14 cellular contexts compared by ENCODE assay signal in genomic region chr4:61540944-61541343, GRCh38.
A peak's percentile ranks its signal among the peaks of the same experiment; 100 is the strongest.
DNase-seq lines count a peak whose midpoint lies in the region; ATAC-seq, FAIRE-seq and TF ChIP-seq lines count a peak whose summit lies in the region.
"Had no signal": no experiment of that assay in that cellular context is flagged by ENCODE, and none has a peak within 500 bp of the region (broad histone marks: within the 10 kb centered on the region; RNA-seq: fewer than 3 reads in every experiment).

No MANE protein-coding gene starts in this region.

- H3K27me3 ChIP-seq in GM12878 (replicated peaks in 1 of 2; ENCODE audit: control insufficient read depth in 2 of 2, insufficient read depth in 2 of 2, low read length in 1 of 2) (no peaks in the 10 kb centered on the region), stomach (no peaks in the 10 kb centered on the region)

- in situ Hi-C loops in GM12878 (cut with MboI): no loop called here

- TF ChIP-seq EP300 in GM12878 (IDR thresholded peaks at IDR 0.05; ENCODE audit: borderline replicate concordance in 1 of 2, control insufficient read depth in 1 of 2, low read depth in 2 of 2, low read length in 2 of 2) (no peak), stomach (IDR thresholded peaks at IDR 0.05) (no peak)

- CTCF ChIA-PET in GM12878 (lab: Yijun Ruan, JAX): interaction anchor here (1.1 to 1.9 kb wide), 5 partner anchors 8 to 735 kb away, joined by 3 to 7 read pairs (median 4); no protein-coding TSS in a partner anchor

- H3K4me1 ChIP-seq in GM12878 (ENCODE audit: control insufficient read depth, insufficient read depth, low read length) (no peaks in the 10 kb centered on the region), stomach (peaks cover 0 to 5% (median 0%) of the 10 kb centered on the region in 4 donors)

- H3K27ac ChIP-seq in GM12878 (ENCODE audit: control insufficient read depth, insufficient read depth): no peak overlapping the region
- no peak overlapping the region for H3K27ac ChIP-seq in stomach

- no peak overlapping the region for H3K9ac ChIP-seq in GM12878 (ENCODE audit: control insufficient read depth, insufficient read depth, low read length)

- H2AFZ ChIP-seq in GM12878 (ENCODE audit: control insufficient read depth, low read depth, low read length): no peak overlapping the region

- intact Hi-C loops in Right ventricle myocardium superior (cut with DNase I): no loop called here
- intact Hi-C loops in cardiac septum (cut with DNase I): loop anchor here (10.0 kb wide), 3 partner anchors 204 to 594 kb away; partner anchors contain the start of gene ADGRL3
- intact Hi-C loops in GM12878 (cut with micrococcal nuclease; ENCODE audit: unreplicated experiment): no loop called here
- intact Hi-C loops in stomach (cut with DNase I; ENCODE audit: low total_unique reads): no loop called here

- H3K9me3 ChIP-seq in GM12878 (replicated peaks; ENCODE audit: control insufficient read depth, insufficient read depth, low read length) (no peaks in the 10 kb centered on the region), stomach (no peaks in the 10 kb centered on the region)

- no peaks in the 10 kb centered on the region for H3K79me2 ChIP-seq in GM12878 (ENCODE audit: control insufficient read depth, insufficient read depth, low read length)

- SMC1A ChIA-PET in GM12878 (lab: Charles Lee; ENCODE audit: uncharacterized antibody, unreplicated experiment): interaction anchor here (0.7 to 2.0 kb wide), 5 partner anchors 10 to 517 kb away, joined by 3 to 14 read pairs (median 6); no protein-coding TSS in a partner anchor

- POLR2A ChIA-PET in GM12878 (lab: Charles Lee): no interaction called here

- H4K20me1 ChIP-seq in GM12878 (ENCODE audit: control insufficient read depth, insufficient read depth): no peaks in the 10 kb centered on the region

- H3K4me3 ChIP-seq in GM12878 (no peak overlapping the region), stomach (no peak overlapping the region)
- H3K4me3 ChIP-seq: K562 had no signal

- ATAC-seq in Right ventricle myocardium superior (ENCODE audit: poor library complexity) (peak; percentile 57), GM12878 (peak; percentile 71), HG03432 (IDR thresholded peaks at IDR 0.05; ENCODE audit: unreplicated experiment) (no peak)
- ATAC-seq: K562 had no signal

- no TSS peak for BruUV-seq in GM12878 (replicated peaks; lab: Mats Ljungman, UMichigan)

- DNase-seq in Right ventricle myocardium superior: no peak
- DNase-seq in cardiac septum (ENCODE audit: low spot score): no peak
- DNase-seq in NCI-H510A (lab: John Stamatoyannopoulos, UW): peak; percentile 22
- DNase-seq in GM12878 (ENCODE audit: low read depth, low spot score): no peak
- peak; percentile 51 for DNase-seq in stomach
- no peak for DNase-seq in GM19239 (ENCODE audit: insufficient read length, low spot score)
- no peak for DNase-seq in activated CD4-positive, CD25-positive, alpha-beta regulatory T cell treated with anti-CD3 and anti-CD28 coated beads, Interleukin-2, amount 50 U/mL, for 72 hours
- DNase-seq: activated CD4-positive, alpha-beta memory T cell treated with anti-CD3 and anti-CD28 coated beads for 36 hours; anterior cingulate cortex; NCI-H2029 treated with DMSO at 0.1 percent for 48 hours; stimulated activated CD4-positive, alpha-beta T cell treated with anti-CD3 and anti-CD28 coated beads, Interleukin-15, amount 100 ng/mL, for 24 hours; trophoblast cell had no signal

- no peak overlapping the region for H3K4me2 ChIP-seq in GM12878 (ENCODE audit: control insufficient read depth, insufficient read depth)

- TF ChIP-seq RAD21 in GM12878 (IDR thresholded peaks at IDR 0.05; ENCODE audit: insufficient read depth, low read depth, low read length): no peak

- H3K36me3 ChIP-seq in GM12878 (ENCODE audit: control insufficient read depth in 2 of 2, insufficient read depth in 2 of 2, low read length in 1 of 2) (no peaks in the 10 kb centered on the region), stomach (no peaks in the 10 kb centered on the region)

- TF ChIP-seq CTCF in GM12878 (IDR thresholded peaks at IDR 0.05 in 2 of 3, conservative IDR thresholded peaks at IDR 0.05 in 1 of 3; ENCODE audit: control insufficient read depth in 2 of 3, extremely low read depth in 1 of 3, insufficient read depth in 1 of 3, low read depth in 3 of 3, low read length in 3 of 3) (no peak), stomach (IDR thresholded peaks at IDR 0.05) (no peak)

- TF ChIP-seq POLR2A in GM12878 (IDR thresholded peaks at IDR 0.05; ENCODE audit: low read depth, low read length) (no peak), stomach (IDR thresholded peaks at IDR 0.05) (no peak)

- FAIRE-seq in GM12878 (lab: Jason Lieb, UNC): no peak
- FAIRE-seq in GM19239 (lab: Jason Lieb, UNC): no peak
- FAIRE-seq: K562 had no signal

- 49% methylated on average over 2 of the region's 2 CpGs for WGBS in GM12878 (ENCODE audit: insufficient coverage, insufficient replicate concordance, low lambda C conversion rate, missing lambda C conversion rate)
- WGBS in stomach, 5 donors: 35 to 52% (median 40%) methylated on average over 2 of the region's 2 CpGs

- RAD21 ChIA-PET in GM12878 (lab: Charles Lee; ENCODE audit: unreplicated experiment): interaction anchor here (0.7 to 1.7 kb wide), 5 partner anchors 9 to 750 kb away, joined by 3 to 9 read pairs (median 5); no protein-coding TSS in a partner anchor

TF ChIP-seq in GM12878, 131 proteins besides CTCF, POLR2A, EP300 and RAD21:
- TF ChIP-seq KAT2A (conservative IDR thresholded peaks at IDR 0.05; ENCODE audit: control insufficient read depth, low read depth, low read length) (no peak), NR2F1 (conservative IDR thresholded peaks at IDR 0.05) (no peak), MTA3 (IDR thresholded peaks at IDR 0.05; ENCODE audit: borderline replicate concordance, low read length) (no peak), REST (IDR thresholded peaks at IDR 0.05; ENCODE audit: low read depth, low read length) (no peak), ZZZ3 (IDR thresholded peaks at IDR 0.05; ENCODE audit: control insufficient read depth, insufficient read length, low read depth) (no peak), PKNOX1 (IDR thresholded peaks at IDR 0.05) (no peak)

Comparison
In these comparisons a context has a peak if more than half of its experiments do, and no peak if none do; other contexts are left out.
1. DNase-seq: peak in NCI-H510A (single experiment) and stomach (single experiment); none in Right ventricle myocardium superior (single experiment), cardiac septum (single experiment), GM12878 (single experiment), GM19239 (single experiment) and activated CD4-positive, CD25-positive, alpha-beta regulatory T cell treated with anti-CD3 and anti-CD28 coated beads, Interleukin-2, amount 50 U/mL, for 72 hours (single experiment).